ENCODE assay signal across 22 cellular contexts in the genomic region with DNA sequence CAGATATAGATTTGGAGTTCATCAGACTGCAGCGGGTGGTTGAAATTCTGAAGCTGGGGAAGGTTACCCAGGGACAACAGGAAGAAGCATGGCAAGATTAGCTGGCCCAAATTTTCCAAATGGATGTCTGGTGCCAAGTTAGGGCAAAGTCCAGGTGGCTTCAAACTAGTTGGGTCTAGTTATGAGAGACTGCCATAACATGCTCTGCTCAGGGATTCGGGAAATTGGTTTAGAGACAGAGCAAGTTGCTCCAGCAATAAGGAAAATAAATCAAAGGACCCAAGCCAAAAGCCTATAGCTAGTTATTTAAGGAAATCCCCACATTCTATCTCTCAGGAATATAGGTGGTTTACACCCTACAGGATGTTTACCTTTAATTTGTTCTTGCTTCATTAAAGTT.
"Had no signal": no experiment of that assay in that cellular context is flagged by ENCODE, and none has a peak within 500 bp of the region (broad histone marks: within the 10 kb centered on the region; RNA-seq: fewer than 3 reads in every experiment).

No MANE protein-coding gene starts in this region.

- H3K4me3 ChIP-seq: cardiac muscle cell, testis, uterus had no signal

- H3K4me1 ChIP-seq: testis, uterus had no signal

- H3K27me3 ChIP-seq: cardiac muscle cell, neutrophil, testis, uterus had no signal

- FAIRE-seq: frontal cortex, islet of Langerhans, small intestine had no signal

- ATAC-seq: activated T-cell treated with anti-CD3 and anti-CD28 coated beads, Interleukin-2, amount 50 U/mL, for 72 hours; effector memory CD8-positive, alpha-beta T cell; left cardiac atrium; sciatic nerve; stimulated activated naive B cell treated with anti-CD40 and anti-IgM and Interleukin-4, amounts not matched to agents 10 μg/mL and 1 μg/mL and 100 μg/mL, for 72 hours had no signal

- H3K36me3 ChIP-seq: cardiac muscle cell, neutrophil, uterus had no signal

- H3K9me3 ChIP-seq: neutrophil, testis, uterus had no signal

- DNase-seq: activated CD4-positive, alpha-beta T cell treated with anti-CD3 and anti-CD28 coated beads for 4 hours; activated CD4-positive, alpha-beta T cell treated with anti-CD3 and anti-CD28 coated beads, Interleukin-2, amount 50 U/mL, for 4 hours; activated naive CD4-positive, alpha-beta T cell; activated T-cell treated with anti-CD3 and anti-CD28 coated beads for 4 hours; activated T-cell treated with anti-CD3 and anti-CD28 coated beads, Interleukin-2, amount 50 U/mL, for 72 hours; anterior cingulate cortex; cortex of kidney; effector memory CD8-positive, alpha-beta T cell; left cardiac atrium; nephron progenitor cell; small intestine; stimulated activated CD4-positive, alpha-beta T cell treated with anti-CD3 and anti-CD28 coated beads, Interleukin-4, amount 100 ng/mL, for 24 hours; stimulated activated naive B cell treated with anti-CD40 and anti-IgM and Interleukin-4, amounts not matched to agents 10 μg/mL and 1 μg/mL and 100 μg/mL, for 72 hours; T-helper 1 cell; testis; uterus had no signal

- H3K27ac ChIP-seq: cardiac muscle cell, neutrophil, testis, uterus, VCaP had no signal
